In the genomic region with DNA sequence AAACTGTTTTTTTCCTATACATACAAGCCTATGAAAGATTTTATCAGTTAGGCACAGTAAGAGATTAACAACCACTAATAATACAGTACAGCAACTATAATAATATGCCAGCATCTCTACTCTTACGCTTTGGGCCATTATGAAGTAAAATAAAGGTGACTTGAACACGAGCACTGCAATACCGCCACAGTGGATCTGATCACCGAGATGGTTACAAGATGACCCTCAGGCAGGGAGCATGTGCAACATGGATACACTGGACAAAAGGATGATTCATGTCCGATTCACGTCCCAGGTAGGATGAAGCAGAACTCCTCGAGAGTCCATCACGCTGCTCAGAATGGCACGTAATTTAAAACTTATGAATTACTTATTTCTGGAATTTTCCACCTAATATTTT, we compare ENCODE assay signal across 18 cellular contexts. TPM values are rescaled to one million over a fixed set of nuclear protein-coding genes. Genes with fewer than 3 reads are reported as not detected.
DNase-seq lines count a peak whose midpoint lies in the region; ATAC-seq, FAIRE-seq and TF ChIP-seq lines count a peak whose summit lies in the region.
"Had no signal": no experiment of that assay in that cellular context is flagged by ENCODE, and none has a peak within 500 bp of the region (broad histone marks: within the 10 kb centered on the region; RNA-seq: fewer than 3 reads in every experiment).

No MANE protein-coding gene starts in this region.

- intact Hi-C loops in cardiac septum (cut with DNase I) (no loop called here), heart right ventricle (cut with DNase I) (no loop called here)

- no peak overlapping the region for H3K23ac ChIP-seq in mesendoderm (ENCODE audit: low read length)

- H3K79me2 ChIP-seq in Karpas-422 (ENCODE audit: low read length), result peaks cover 90% of the 10 kb centered on the region
- peaks cover 67% of the 10 kb centered on the region for H3K79me2 ChIP-seq in mesendoderm (ENCODE audit: control insufficient read depth, insufficient read depth, low read length)

- no peak for ATAC-seq in heart right ventricle
- ATAC-seq: GM23338 had no signal

- peaks cover 0 to 64% (median 6%) of the 10 kb centered on the region in 9 donors for H3K36me3 ChIP-seq in heart right ventricle
- H3K36me3 ChIP-seq in Karpas-422 (ENCODE audit: insufficient read depth, low read length), result peaks cover 30% of the 10 kb centered on the region
- peaks cover 7% of the 10 kb centered on the region for H3K36me3 ChIP-seq in mesendoderm (ENCODE audit: control insufficient read depth, insufficient read depth, low read length)

- no peaks in the 10 kb centered on the region for H3K9me2 ChIP-seq in Karpas-422 (replicated peaks; ENCODE audit: insufficient read depth, low read length)

- peaks cover 0 to 11% (median 0%) of the 10 kb centered on the region in 9 donors for H3K4me1 ChIP-seq in heart right ventricle
- H3K4me1 ChIP-seq in Karpas-422 (ENCODE audit: low read length), result no peaks in the 10 kb centered on the region
- H3K4me1 ChIP-seq in mesendoderm (ENCODE audit: control insufficient read depth, low read depth, low read length), result no peaks in the 10 kb centered on the region

- no peak overlapping the region for H2BK120ac ChIP-seq in mesendoderm (ENCODE audit: low read depth, low read length)

- H2AK5ac ChIP-seq in mesendoderm (ENCODE audit: low read length), result no peak overlapping the region

- H3K4me2 ChIP-seq in Karpas-422 (ENCODE audit: low read depth, low read length, poor library complexity, severe bottlenecking), result no peak overlapping the region
- H3K4me2 ChIP-seq in mesendoderm (ENCODE audit: low read length), result no peak overlapping the region
- H3K4me2 ChIP-seq: GM23338 had no signal

- FAIRE-seq in HTR-8/SVneo (lab: Jason Lieb, UNC), result peak; percentile 55
- FAIRE-seq: A204.1, H54 had no signal

- no peaks in the 10 kb centered on the region for H3K9me3 ChIP-seq in heart right ventricle
- no peaks in the 10 kb centered on the region for H3K9me3 ChIP-seq in Karpas-422 (ENCODE audit: low read length)

- H4K20me1 ChIP-seq in Karpas-422 (ENCODE audit: insufficient read depth, low read depth, low read length), result 0 out of 2 replicates have a peak, but pooled peaks cover 21% of the 10 kb centered on the region

- H3K27ac ChIP-seq in heart right ventricle (no peak overlapping the region), Karpas-422 (ENCODE audit: low read length) (no peak overlapping the region), mesendoderm (ENCODE audit: low read depth, low read length) (no peak overlapping the region)
- H3K27ac ChIP-seq: C4-2B had no signal

- no peak overlapping the region for H2BK15ac ChIP-seq in mesendoderm (replicated peaks; ENCODE audit: low read depth)

- no peak overlapping the region for H2BK5ac ChIP-seq in mesendoderm (ENCODE audit: low read length)

- no peak for TF ChIP-seq CTCF in heart right ventricle (IDR thresholded peaks at IDR 0.05)
- TF ChIP-seq CTCF in epithelial cell of esophagus (IDR thresholded peaks at IDR 0.05; ENCODE audit: insufficient read depth, low read depth, low read length, missing control alignments), result no peak

- no peak overlapping the region for H3K4ac ChIP-seq in mesendoderm (ENCODE audit: low read depth, low read length)

- H3K27me3 ChIP-seq in heart right ventricle (no peaks in the 10 kb centered on the region), Karpas-422 (ENCODE audit: low read length) (no peaks in the 10 kb centered on the region), mesendoderm (ENCODE audit: insufficient read depth, low read length, poor library complexity) (no peaks in the 10 kb centered on the region)

- H3K4me3 ChIP-seq in heart right ventricle (no peak overlapping the region), epithelial cell of esophagus (ENCODE audit: low read length) (no peak overlapping the region), Karpas-422 (ENCODE audit: low read length) (no peak overlapping the region), mesendoderm (ENCODE audit: low read length) (no peak overlapping the region)
- H3K4me3 ChIP-seq: GM23338 had no signal

- 86 to 93% methylated on average over 9 of the region's 9 CpGs for WGBS in heart right ventricle, 2 donors
- WGBS in mesendoderm (ENCODE audit: extremely low coverage, insufficient coverage, low lambda C conversion rate), result no CpG with 5 or more reads among the region's 9 CpGs

- H3K56ac ChIP-seq in mesendoderm (ENCODE audit: low read length), result no peak overlapping the region

- H3K9ac ChIP-seq in Karpas-422 (ENCODE audit: low read length) (no peak overlapping the region), mesendoderm (ENCODE audit: low read length) (no peak overlapping the region)

- no peak overlapping the region for H2AFZ ChIP-seq in Karpas-422 (ENCODE audit: low read length)
- H2AFZ ChIP-seq: GM23338 had no signal

- DNase-seq in cardiac septum (ENCODE audit: low spot score), result peak; percentile 1
- DNase-seq in heart right ventricle, result no peak
- no peak for DNase-seq in HTR-8/SVneo (ENCODE audit: insufficient read length, low spot score)
- peak; percentile 33 for DNase-seq in epithelial cell of esophagus (ENCODE audit: low read depth)
- DNase-seq in Karpas-422, result no peak
- DNase-seq in mesendoderm, result no peak
- DNase-seq in mesenteric fat pad (ENCODE audit: low spot score), result no peak
- DNase-seq: AML-193, DMS153, DMS79, GDM1, HCEC 1CT, HFFc6 had no signal

- no peak overlapping the region for H3K18ac ChIP-seq in mesendoderm (ENCODE audit: low read length)

- no peak overlapping the region for H4K8ac ChIP-seq in mesendoderm (ENCODE audit: low read depth, low read length)

- H3K79me1 ChIP-seq in mesendoderm (ENCODE audit: low read length), result peaks cover 21% of the 10 kb centered on the region

- no peak overlapping the region for H4K5ac ChIP-seq in mesendoderm (ENCODE audit: low read length)

RNA-seq across cellular contexts. Expression of a gene that starts 10.5 kb away (rescaled TPM):
- total RNA-seq in cardiac septum (36.4 TPM), heart right ventricle (10 to 100 TPM; 28.6 to 41.9 (median 35.2) TPM), mesenteric fat pad (29.3 TPM)
- polyA plus RNA-seq in heart right ventricle, result 10 to 100 TPM; 14.4 to 29.3 TPM
- total RNA-seq in Karpas-422 (2014; rRNA removed; shearing (Covaris generic); ENCODE audit: low replicate concordance), result 27.7 and 34.6 TPM in 2 replicates
- polyA plus RNA-seq in mesendoderm (2013, experiment 1 of 2), result 79.4 TPM
- 77.5 TPM for polyA plus RNA-seq in mesendoderm (2013, experiment 2 of 2)

RNA-seq across cellular contexts. Expression of a gene that starts 17.0 kb away (rescaled TPM):
- total RNA-seq in cardiac septum, result 20.8 TPM
- total RNA-seq in heart right ventricle, result 10 to 100 TPM; 10.8 to 53.5 (median 17.2) TPM
- 10 to 100 TPM; 13.4 to 33.4 TPM for polyA plus RNA-seq in heart right ventricle
- 19.1 and 53.9 TPM in 2 replicates for total RNA-seq in Karpas-422 (2014; rRNA removed; shearing (Covaris generic); ENCODE audit: low replicate concordance)
- polyA plus RNA-seq in mesendoderm (2013, experiment 1 of 2), result 33.5 TPM
- 33.1 TPM for polyA plus RNA-seq in mesendoderm (2013, experiment 2 of 2)
- total RNA-seq in mesenteric fat pad, result 131 TPM

RNA-seq across cellular contexts. Expression of a gene that starts 37.8 kb away (rescaled TPM):
- total RNA-seq in cardiac septum (19.9 TPM), heart right ventricle (10 to 100 TPM; 11.9 to 21.7 (median 17.5) TPM), mesenteric fat pad (16.1 TPM)
- polyA plus RNA-seq in heart right ventricle, result 10 to 100 TPM; 23.9 to 57.1 TPM
- 20.3 and 21.0 TPM in 2 replicates for total RNA-seq in Karpas-422 (2014; rRNA removed; shearing (Covaris generic); ENCODE audit: low replicate concordance)
- polyA plus RNA-seq in mesendoderm (2013, experiment 1 of 2), result 25.0 TPM
- 26.6 TPM for polyA plus RNA-seq in mesendoderm (2013, experiment 2 of 2)

RNA-seq across cellular contexts. Expression of a gene that starts 46.2 kb away (rescaled TPM):
- total RNA-seq in cardiac septum (0.40 TPM), heart right ventricle (1 to 10 TPM in 1 of 10 donors, under 1 TPM in 8, not detected in 1; 0.15 to 2.1 (median 0.38) TPM), mesenteric fat pad (2.9 TPM)
- under 1 TPM; 0.20 to 0.22 TPM for polyA plus RNA-seq in heart right ventricle
- not detected in 2 replicates for total RNA-seq in Karpas-422 (2014; rRNA removed; shearing (Covaris generic); ENCODE audit: low replicate concordance)
- 0.11 TPM for polyA plus RNA-seq in mesendoderm (2013, experiment 1 of 2)
- polyA plus RNA-seq in mesendoderm (2013, experiment 2 of 2), result 0.08 TPM
- total RNA-seq: Daoy, HFFc6 had no signal

RNA-seq across cellular contexts. Expression of a gene that starts 46.3 kb away (rescaled TPM):
- 3.6 TPM for total RNA-seq in cardiac septum
- total RNA-seq in heart right ventricle, result 10 to 100 TPM in 1 of 10 donors, 1 to 10 TPM in 9; 2.8 to 29.6 (median 4.2) TPM
- 1 to 10 TPM; 1.5 to 3.3 TPM for polyA plus RNA-seq in heart right ventricle
- total RNA-seq in Karpas-422 (2014; rRNA removed; shearing (Covaris generic); ENCODE audit: low replicate concordance), result 1.3 and 2.2 TPM in 2 replicates
- polyA plus RNA-seq in mesendoderm (2013, experiment 1 of 2), result 0.46 TPM
- polyA plus RNA-seq in mesendoderm (2013, experiment 2 of 2), result 0.45 TPM
- total RNA-seq in mesenteric fat pad, result 51.3 TPM

Comparison
In these comparisons a context has a peak if more than half of its experiments do, and no peak if none do; other contexts are left out.
1. DNase-seq: peak in cardiac septum (single experiment) and epithelial cell of esophagus (single experiment); none in heart right ventricle (0 of 2), HTR-8/SVneo (single experiment), Karpas-422 (single experiment), mesendoderm (single experiment) and mesenteric fat pad (single experiment).